19 cellular contexts compared by ENCODE assay signal in genomic region chr1:236129315-236129714, GRCh38. TPM values are rescaled to one million over a fixed set of nuclear protein-coding genes. Genes with fewer than 3 reads are reported as not detected.
DNase-seq lines count a peak whose midpoint lies in the region; ATAC-seq and TF ChIP-seq lines count a peak whose summit lies in the region.
"Had no signal": no experiment of that assay in that cellular context is flagged by ENCODE, and none has a peak within 500 bp of the region (broad histone marks: within the 10 kb centered on the region; RNA-seq: fewer than 3 reads in every experiment).

No MANE protein-coding gene starts in this region.

- no peaks in the 10 kb centered on the region for H3K4me1 ChIP-seq in HEK293 (ENCODE audit: control insufficient read depth, insufficient read depth, low read length)
- H3K4me1 ChIP-seq: pancreas, suprapubic skin had no signal

- POLR2A ChIA-PET in HEK293 (lab: Yijun Ruan, JAX), result no interaction called here

- DNase-seq in astrocyte of the hippocampus (ENCODE audit: low read depth, low spot score), result peak; percentile 23
- peak; percentile 10 for DNase-seq in inferior parietal cortex (ENCODE audit: extremely low spot score)
- DNase-seq in progenitor cell of endocrine pancreas (ENCODE audit: low spot score, unreplicated experiment), result no peak
- no peak for DNase-seq in stimulated activated naive CD4-positive, alpha-beta T cell treated with Interleukin-2 at 50 U/mL for 16 hours (lab: John Stamatoyannopoulos, UW)
- DNase-seq in activated naive CD8-positive, alpha-beta T cell treated with anti-CD3 and anti-CD28 coated beads, Interleukin-2, amount 50 U/mL, for 24 hours, result no peak
- no peak for DNase-seq in immature natural killer cell
- DNase-seq: activated CD4-positive, alpha-beta T cell treated with anti-CD3 and anti-CD28 coated beads, Interleukin-2, amount 50 U/mL, for 1 hour; activated T-cell treated with anti-CD3 and anti-CD28 coated beads for 4 hours; MV-4-11; NCI-H2029 treated with DMSO at 0.1 percent for 48 hours; NCI-H69; pancreas; small intestine; stimulated activated CD4-positive, alpha-beta T cell treated with anti-CD3 and anti-CD28 coated beads, Interleukin-4, amount 100 ng/mL, for 4 hours; stimulated activated CD8-positive, alpha-beta memory T cell treated with anti-CD3 and anti-CD28 coated beads, Interleukin-4, amount 100 ng/mL, for 48 hours had no signal

- CTCF ChIA-PET in HEK293 (lab: Yijun Ruan, JAX), result no interaction called here

- H3K4me3 ChIP-seq in HEK293 (ENCODE audit: low read depth, low read length), result no peak overlapping the region
- H3K4me3 ChIP-seq: pancreas, suprapubic skin had no signal

- no peak overlapping the region for H3K27ac ChIP-seq in HEK293 (ENCODE audit: extremely low read depth, low read depth, low read length)
- H3K27ac ChIP-seq: pancreas, suprapubic skin had no signal

- TF ChIP-seq CTCF in HEK293 (tag by site-specific recombination; IDR thresholded peaks at IDR 0.05) (peak; percentile 32; the same call in 1 of the 2 replicates), progenitor cell of endocrine pancreas (IDR thresholded peaks at IDR 0.05; ENCODE audit: unreplicated experiment) (no peak)

- H3K36me3 ChIP-seq in HEK293 (ENCODE audit: control insufficient read depth in 2 of 2, insufficient read depth in 1 of 2, low read length in 2 of 2), result no peaks in the 10 kb centered on the region
- H3K36me3 ChIP-seq: pancreas, suprapubic skin had no signal

- H3K36me3 Mint-ChIP-seq in progenitor cell of endocrine pancreas (ENCODE audit: insufficient read depth), result no peaks in the 10 kb centered on the region
- H3K36me3 Mint-ChIP-seq in activated T-helper 17 cell treated with anti-CD3 and anti-CD28 coated beads, Interleukin-2, amount 50 U/mL, for 72 hours (ENCODE audit: low read depth), result no peaks in the 10 kb centered on the region
- H3K36me3 Mint-ChIP-seq in activated naive CD8-positive, alpha-beta T cell treated with anti-CD3 and anti-CD28 coated beads, Interleukin-2, amount 50 U/mL, for 24 hours (ENCODE audit: low read depth), result no peaks in the 10 kb centered on the region
- H3K36me3 Mint-ChIP-seq in immature natural killer cell, result no peaks in the 10 kb centered on the region
- H3K36me3 Mint-ChIP-seq: activated naive CD4-positive, alpha-beta T cell treated with anti-CD3 and anti-CD28 coated beads, Interleukin-2, amount 50 U/mL, for 24 hours had no signal

- ATAC-seq in activated T-helper 17 cell treated with anti-CD3 and anti-CD28 coated beads, Interleukin-2, amount 50 U/mL, for 72 hours (replicated peaks), result no peak
- no peak for ATAC-seq in activated naive CD8-positive, alpha-beta T cell treated with anti-CD3 and anti-CD28 coated beads, Interleukin-2, amount 50 U/mL, for 24 hours
- ATAC-seq: pancreas had no signal

- H3K9me3 ChIP-seq in HEK293 (ENCODE audit: control insufficient read depth, insufficient read depth, low read depth, low read length), result no peaks in the 10 kb centered on the region
- H3K9me3 ChIP-seq: pancreas, suprapubic skin had no signal

- H3K4me3 Mint-ChIP-seq in progenitor cell of endocrine pancreas (ENCODE audit: low read depth) (no peak overlapping the region), immature natural killer cell (no peak overlapping the region)
- H3K4me3 Mint-ChIP-seq in activated T-helper 17 cell treated with anti-CD3 and anti-CD28 coated beads, Interleukin-2, amount 50 U/mL, for 72 hours, result no peak overlapping the region
- H3K4me3 Mint-ChIP-seq in activated naive CD8-positive, alpha-beta T cell treated with anti-CD3 and anti-CD28 coated beads, Interleukin-2, amount 50 U/mL, for 24 hours, result no peak overlapping the region
- H3K4me3 Mint-ChIP-seq: activated naive CD4-positive, alpha-beta T cell treated with anti-CD3 and anti-CD28 coated beads, Interleukin-2, amount 50 U/mL, for 24 hours had no signal

- H3K27ac Mint-ChIP-seq in progenitor cell of endocrine pancreas (peak overlapping the region; percentile 53), immature natural killer cell (no peak overlapping the region)
- no peak overlapping the region for H3K27ac Mint-ChIP-seq in activated T-helper 17 cell treated with anti-CD3 and anti-CD28 coated beads, Interleukin-2, amount 50 U/mL, for 72 hours
- no peak overlapping the region for H3K27ac Mint-ChIP-seq in activated naive CD8-positive, alpha-beta T cell treated with anti-CD3 and anti-CD28 coated beads, Interleukin-2, amount 50 U/mL, for 24 hours
- H3K27ac Mint-ChIP-seq: activated naive CD4-positive, alpha-beta T cell treated with anti-CD3 and anti-CD28 coated beads, Interleukin-2, amount 50 U/mL, for 24 hours had no signal

- H3K9me3 Mint-ChIP-seq in progenitor cell of endocrine pancreas (ENCODE audit: low read depth) (no peaks in the 10 kb centered on the region), immature natural killer cell (no peaks in the 10 kb centered on the region)
- no peaks in the 10 kb centered on the region for H3K9me3 Mint-ChIP-seq in activated T-helper 17 cell treated with anti-CD3 and anti-CD28 coated beads, Interleukin-2, amount 50 U/mL, for 72 hours
- H3K9me3 Mint-ChIP-seq in activated naive CD8-positive, alpha-beta T cell treated with anti-CD3 and anti-CD28 coated beads, Interleukin-2, amount 50 U/mL, for 24 hours, result no peaks in the 10 kb centered on the region
- H3K9me3 Mint-ChIP-seq: activated naive CD4-positive, alpha-beta T cell treated with anti-CD3 and anti-CD28 coated beads, Interleukin-2, amount 50 U/mL, for 24 hours had no signal

- peaks cover 16% of the 10 kb centered on the region for H3K27me3 Mint-ChIP-seq in progenitor cell of endocrine pancreas
- H3K27me3 Mint-ChIP-seq in activated T-helper 17 cell treated with anti-CD3 and anti-CD28 coated beads, Interleukin-2, amount 50 U/mL, for 72 hours, result peaks cover 12% of the 10 kb centered on the region
- H3K27me3 Mint-ChIP-seq in activated naive CD8-positive, alpha-beta T cell treated with anti-CD3 and anti-CD28 coated beads, Interleukin-2, amount 50 U/mL, for 24 hours, result peaks cover 18% of the 10 kb centered on the region
- peaks cover 12 to 23% (median 14%) of the 10 kb centered on the region in 3 donors for H3K27me3 Mint-ChIP-seq in immature natural killer cell (ENCODE audit: low read depth in 3 of 3)

- H3K4me1 Mint-ChIP-seq in progenitor cell of endocrine pancreas (ENCODE audit: low read depth) (peaks cover 12% of the 10 kb centered on the region), immature natural killer cell (no peaks in the 10 kb centered on the region)
- H3K4me1 Mint-ChIP-seq in activated T-helper 17 cell treated with anti-CD3 and anti-CD28 coated beads, Interleukin-2, amount 50 U/mL, for 72 hours, result no peaks in the 10 kb centered on the region
- H3K4me1 Mint-ChIP-seq in activated naive CD8-positive, alpha-beta T cell treated with anti-CD3 and anti-CD28 coated beads, Interleukin-2, amount 50 U/mL, for 24 hours, result no peaks in the 10 kb centered on the region
- H3K4me1 Mint-ChIP-seq: activated naive CD4-positive, alpha-beta T cell treated with anti-CD3 and anti-CD28 coated beads, Interleukin-2, amount 50 U/mL, for 24 hours had no signal

TF ChIP-seq in HEK293, 187 proteins besides CTCF, POLR2A, EP300 and RAD21:
- TF ChIP-seq ZNF645 (tag by site-specific recombination; IDR thresholded peaks at IDR 0.05), result no peak

RNA-seq across cellular contexts. Expression of gene GPR137B, which starts 13.0 kb away (rescaled TPM):
- 6.9 and 9.5 TPM in 2 replicates for total RNA-seq in progenitor cell of endocrine pancreas
- total RNA-seq in activated T-helper 17 cell treated with anti-CD3 and anti-CD28 coated beads, Interleukin-2, amount 50 U/mL, for 72 hours, result 10 to 100 TPM in 1 of 2 donors, 1 to 10 TPM in 1; 5.1 to 10.1 TPM
- polyA plus RNA-seq in immature natural killer cell, result 10 to 100 TPM in 1 of 3 donors, 1 to 10 TPM in 2; 3.6 to 10.8 (median 9.1) TPM

Comparison
In these comparisons a context has a peak if more than half of its experiments do, and no peak if none do; other contexts are left out.
1. DNase-seq: peak in astrocyte of the hippocampus (single experiment) and inferior parietal cortex (single experiment); none in progenitor cell of endocrine pancreas (single experiment), stimulated activated naive CD4-positive, alpha-beta T cell treated with Interleukin-2 at 50 U/mL for 16 hours (single experiment), activated naive CD8-positive, alpha-beta T cell treated with anti-CD3 and anti-CD28 coated beads, Interleukin-2, amount 50 U/mL, for 24 hours (single experiment) and immature natural killer cell (0 of 3).